ENCODE assay signal across 7 cellular contexts in the genomic region with DNA sequence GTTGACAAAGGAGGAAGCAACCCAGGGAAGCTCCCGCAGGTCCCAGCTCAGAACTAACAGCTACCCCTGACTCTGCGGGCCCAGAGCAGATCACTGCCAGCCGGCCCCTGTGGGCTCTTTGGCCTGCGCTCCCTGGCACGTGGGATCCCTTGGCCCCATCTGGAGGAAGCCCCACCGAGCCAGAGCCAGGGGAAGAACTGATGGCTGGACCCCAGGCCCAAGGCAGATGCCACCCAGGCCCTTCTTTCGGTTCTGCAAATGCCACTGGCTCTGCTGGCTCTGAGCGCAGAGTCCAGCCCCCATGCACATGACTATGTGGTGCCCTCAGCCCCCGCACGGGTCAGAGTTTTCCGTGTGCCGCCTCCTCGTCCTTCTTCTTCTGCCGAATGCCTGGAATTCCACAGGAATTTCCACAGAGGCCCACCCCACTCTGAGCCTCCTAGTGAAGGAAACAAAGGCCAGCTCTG. TPM values are rescaled to one million over a fixed set of nuclear protein-coding genes. Genes with fewer than 3 reads are reported as not detected.
A peak's percentile ranks its signal among the peaks of the same experiment; 100 is the strongest.
DNase-seq lines count a peak whose midpoint lies in the region; ATAC-seq and TF ChIP-seq lines count a peak whose summit lies in the region.

No MANE protein-coding gene starts in this region.

- H3K36me3 ChIP-seq in mucosa of descending colon (ENCODE audit: low read depth) = no peaks in the 10 kb centered on the region

- intact Hi-C loops in mucosa of descending colon (cut with DNase I, micrococcal nuclease) = no loop called here

- H3K9me3 ChIP-seq in mucosa of descending colon = no peaks in the 10 kb centered on the region

- DNase-seq in M059J (ENCODE audit: low read depth) (peak; percentile 50), epithelial cell of proximal tubule (ENCODE audit: low read depth) (peak; percentile 36), mucosa of descending colon (peak in 2 of 3 donors; percentile 41 to 50), ureter (ENCODE audit: low spot score) (peak; percentile 73), occipital lobe (lab: John Stamatoyannopoulos, UW) (no peak), SHP77 treated with DMSO at 0.1 percent for 48 hours (lab: John Stamatoyannopoulos, UW) (no peak)

- ATAC-seq in mucosa of descending colon (no peak), GM21526 (IDR thresholded peaks at IDR 0.05; ENCODE audit: low FRiP score, unreplicated experiment) (no peak)

- no peak overlapping the region for H3K4me3 ChIP-seq in epithelial cell of proximal tubule (ENCODE audit: low read depth, low read length)
- no peak overlapping the region for H3K4me3 ChIP-seq in mucosa of descending colon

- no peak for TF ChIP-seq CTCF in epithelial cell of proximal tubule (conservative IDR thresholded peaks at IDR 0.05; ENCODE audit: low read depth, low read length)
- TF ChIP-seq CTCF in mucosa of descending colon (IDR thresholded peaks at IDR 0.05) = no peak

- peaks cover 10% of the 10 kb centered on the region for H3K4me1 ChIP-seq in mucosa of descending colon (ENCODE audit: low read depth)

RNA-seq across cellular contexts. Expression of a gene that starts 35.8 kb away (rescaled TPM):
- total RNA-seq in M059J (2014; rRNA removed; shearing (Covaris generic)) = 9.2 and 14.7 TPM in 2 replicates
- total RNA-seq in epithelial cell of proximal tubule (10.9 and 11.2 TPM in 2 replicates), mucosa of descending colon (10 to 100 TPM in 1 of 3 donors, 1 to 10 TPM in 2; 2.3 to 22.1 (median 4.2) TPM), ureter (23.6 TPM), occipital lobe (143 TPM)

RNA-seq across cellular contexts. Expression of a gene that starts 45.8 kb away (rescaled TPM):
- total RNA-seq in M059J (2014; rRNA removed; shearing (Covaris generic)) = 68.6 and 95.0 TPM in 2 replicates
- total RNA-seq in epithelial cell of proximal tubule (30.4 and 45.4 TPM in 2 replicates), mucosa of descending colon (100 to 1,000 TPM; 140 to 308 (median 246) TPM), ureter (160 TPM), occipital lobe (13.7 TPM)

Comparison
In these comparisons a context has a peak if more than half of its experiments do, and no peak if none do; other contexts are left out.
1. DNase-seq: peak in M059J (single experiment), epithelial cell of proximal tubule (single experiment), mucosa of descending colon (2 of 3) and ureter (single experiment); none in occipital lobe (single experiment) and SHP77 treated with DMSO at 0.1 percent for 48 hours (single experiment).